In genomic region chr9:34374339-34374738, GRCh38 we compare ENCODE assay signal across 30 cellular contexts. TPM values are rescaled to one million over a fixed set of nuclear protein-coding genes. Genes with fewer than 3 reads are reported as not detected.
DNase-seq lines count a peak whose midpoint lies in the region; ATAC-seq, FAIRE-seq and TF ChIP-seq lines count a peak whose summit lies in the region.
"Had no signal": no experiment of that assay in that cellular context is flagged by ENCODE, and none has a peak within 500 bp of the region (broad histone marks: within the 10 kb centered on the region; RNA-seq: fewer than 3 reads in every experiment).

No MANE protein-coding gene starts in this region.

- H3K9me3 ChIP-seq in HepG2 (ENCODE audit: low read length) (no peaks in the 10 kb centered on the region), A673 (ENCODE audit: low read depth, low read length, poor library complexity, severe bottlenecking) (no peaks in the 10 kb centered on the region)
- H3K9me3 ChIP-seq: pancreas, right atrium auricular region, thyroid gland had no signal

- H3K9me3 Mint-ChIP-seq in WTC11 = no peaks in the 10 kb centered on the region
- H3K9me3 Mint-ChIP-seq: activated naive CD8-positive, alpha-beta T cell treated with anti-CD3 and anti-CD28 coated beads, Interleukin-2, amount 50 U/mL, for 24 hours; activated T-cell treated with anti-CD3 and anti-CD28 coated beads, Interleukin-2, amount 50 U/mL, for 72 hours; central memory CD8-positive, alpha-beta T cell; immature natural killer cell; neural crest cell; stimulated activated naive CD8-positive, alpha-beta T cell treated with anti-CD3 and anti-CD28 coated beads, Interleukin-15, amount 100 ng/mL, for 72 hours had no signal

- TF ChIP-seq RAD21 in HepG2 (CRISPR knock-in tag; IDR thresholded peaks at IDR 0.05) = no peak

- intact Hi-C loops in HepG2 (cut with micrococcal nuclease; ENCODE audit: unreplicated experiment) (no loop called here), A673 (cut with micrococcal nuclease; ENCODE audit: unreplicated experiment) (no loop called here)

- DNase-seq in WTC11 (ENCODE audit: low spot score) (no peak), HepG2 (ENCODE audit: low spot score) (no peak), A673 (ENCODE audit: low spot score) (no peak), HT-29 (ENCODE audit: low spot score) (no peak), dermis blood vessel endothelial cell (no peak)
- DNase-seq: activated CD4-positive, alpha-beta T cell treated with anti-CD3 and anti-CD28 coated beads, Interleukin-2, amount 50 U/mL, for 1 hour; activated CD4-positive, CD25-positive, alpha-beta regulatory T cell; activated CD8-positive, alpha-beta memory T cell treated with anti-CD3 and anti-CD28 coated beads, Interleukin-2, amount 10 ng/mL, durations not matched to agents 7 days and 5 days; activated naive CD4-positive, alpha-beta T cell; activated naive CD8-positive, alpha-beta T cell treated with anti-CD3 and anti-CD28 coated beads, Interleukin-2, amount 50 U/mL, for 24 hours; activated T-cell treated with anti-CD3 and anti-CD28 coated beads, Interleukin-2, amount 50 U/mL, for 72 hours; GDM1; immature natural killer cell; left cardiac atrium; NCI-H1092; NCI-H1694; stimulated activated naive CD8-positive, alpha-beta T cell treated with anti-CD3 and anti-CD28 coated beads, Interleukin-15, amount 100 ng/mL, for 72 hours; thyroid gland had no signal

- H3K79me2 ChIP-seq in HepG2 (ENCODE audit: insufficient read depth, low read length) = peaks cover 22% of the 10 kb centered on the region

- TF ChIP-seq POLR2A in HepG2 (IDR thresholded peaks at IDR 0.05; ENCODE audit: insufficient read depth in 1 of 2, low read depth in 2 of 2, low read length in 2 of 2) = no peak

- H4K20me1 ChIP-seq in HepG2 (ENCODE audit: insufficient read depth, low read length) = no peaks in the 10 kb centered on the region

- H3K27ac ChIP-seq in HepG2 (ENCODE audit: extremely low read length, insufficient read depth, low read length) (peak overlapping the region; percentile 85), rectal smooth muscle tissue (ENCODE audit: low read depth, low read length) (no peak overlapping the region), A673 (ENCODE audit: low read depth, low read length, poor library complexity, severe bottlenecking) (no peak overlapping the region)
- H3K27ac ChIP-seq: right atrium auricular region, RWPE1, thyroid gland had no signal

- 68% methylated on average over 3 of the region's 3 CpGs for WGBS in HepG2 (ENCODE audit: low lambda C conversion rate)

- CTCF ChIA-PET in WTC11 (lab: Charles Lee) = interaction anchor here (0.9 to 7.9 kb wide), 6 partner anchors 24 to 217 kb away, joined by 3 to 168 read pairs (median 10); no protein-coding TSS in a partner anchor
- CTCF ChIA-PET in HepG2 (lab: Yijun Ruan, JAX; ENCODE audit: low intra/inter-chr PET ratio, low total read pairs) = interaction anchor here (7.2 kb wide), 1 partner anchor 42 kb away, joined by 143 read pairs; the partner anchor contains the start of genes KIF24 and NUDT2
- CTCF ChIA-PET in A673 (lab: Charles Lee) = no interaction called here

- in situ Hi-C loops in HepG2 (cut with HindIII; ENCODE audit: extremely low pct_ligation_motif_present, low pct_unique_long_range_greater_than_20kb) = no loop called here

- BruUV-seq in HepG2 (replicated peaks; lab: Mats Ljungman, UMichigan) (no TSS peak), A673 (replicated peaks; lab: Mats Ljungman, UMichigan) (no TSS peak)

- H3K36me3 ChIP-seq in HepG2 (replicated peaks in 1 of 2; ENCODE audit: control insufficient read depth in 1 of 2, insufficient read depth in 2 of 2, low read length in 2 of 2) = peaks cover 21 to 31% of the 10 kb centered on the region in 2 experiments
- peaks cover 9% of the 10 kb centered on the region for H3K36me3 ChIP-seq in rectal smooth muscle tissue (ENCODE audit: control insufficient read depth, insufficient read depth, low read length)
- no peaks in the 10 kb centered on the region for H3K36me3 ChIP-seq in A673 (ENCODE audit: insufficient read depth, low read length, poor library complexity, severe bottlenecking)
- H3K36me3 ChIP-seq: right atrium auricular region, thyroid gland had no signal

- H3K36me3 Mint-ChIP-seq in WTC11 = peaks cover 19% of the 10 kb centered on the region

- H3K27me3 Mint-ChIP-seq in WTC11 (ENCODE audit: low read depth) = peaks cover 12% of the 10 kb centered on the region
- H3K27me3 Mint-ChIP-seq: activated CD8-positive, alpha-beta memory T cell treated with anti-CD3 and anti-CD28 coated beads, Interleukin-2, amount 10 ng/mL, durations not matched to agents 7 days and 5 days; activated naive CD8-positive, alpha-beta T cell treated with anti-CD3 and anti-CD28 coated beads, Interleukin-2, amount 50 U/mL, for 24 hours; central memory CD8-positive, alpha-beta T cell had no signal

- peak overlapping the region in 2 of 3 experiments; percentile 18 to 79; a peak in 2 of 6 replicates for H3K4me3 ChIP-seq in HepG2 (replicated peaks in 1 of 3; ENCODE audit: insufficient read depth in 1 of 3, low read depth in 2 of 3, low read length in 3 of 3)
- H3K4me3 ChIP-seq in rectal smooth muscle tissue (ENCODE audit: low read length) = peak overlapping the region; percentile 28
- no peak overlapping the region for H3K4me3 ChIP-seq in A673 (ENCODE audit: low read depth, low read length, poor library complexity, severe bottlenecking)
- H3K4me3 ChIP-seq: K562, right atrium auricular region, thyroid gland had no signal

- H3K4me2 ChIP-seq in HepG2 (ENCODE audit: low read depth, low read length) = peak overlapping the region; percentile 99

- FAIRE-seq in HepG2 (lab: Jason Lieb, UNC) = no peak
- FAIRE-seq: astrocyte, endothelial cell of umbilical vein, HTR-8/SVneo, K562 had no signal

- H2AFZ ChIP-seq in HepG2 (ENCODE audit: low read length) = no peak overlapping the region

- H3K27ac Mint-ChIP-seq in WTC11 = peak overlapping the region; percentile 27; the same call in 1 of the 2 replicates
- H3K27ac Mint-ChIP-seq: activated CD8-positive, alpha-beta memory T cell treated with anti-CD3 and anti-CD28 coated beads, Interleukin-2, amount 10 ng/mL, durations not matched to agents 7 days and 5 days; activated naive CD8-positive, alpha-beta T cell treated with anti-CD3 and anti-CD28 coated beads, Interleukin-2, amount 50 U/mL, for 24 hours; activated T-cell treated with anti-CD3 and anti-CD28 coated beads, Interleukin-2, amount 50 U/mL, for 72 hours; CD14-positive monocyte; stimulated activated naive CD8-positive, alpha-beta T cell treated with anti-CD3 and anti-CD28 coated beads, Interleukin-15, amount 100 ng/mL, for 72 hours had no signal

- H3K4me1 Mint-ChIP-seq in WTC11 = peaks cover 26% of the 10 kb centered on the region

- POLR2A ChIA-PET in WTC11 (lab: Charles Lee) (interaction anchor here (0.7 to 1.2 kb wide), 3 partner anchors 40 to 125 kb away, joined by 4 to 5 read pairs (median 4); no protein-coding TSS in a partner anchor), HepG2 (lab: Yijun Ruan, JAX) (interaction anchor here (0.8 to 9.2 kb wide), 8 partner anchors 9 to 195 kb away, joined by 3 to 162 read pairs (median 14); partner anchors contain the start of gene UBAP1), A673 (lab: Charles Lee; ENCODE audit: low non-redundant PET) (no interaction called here)

- TF ChIP-seq EP300 in HepG2 (IDR thresholded peaks at IDR 0.05; ENCODE audit: low read depth in 2 of 2, low read length in 2 of 2) (no peak), HepG2 (CRISPR knock-in tag; IDR thresholded peaks at IDR 0.05; ENCODE audit: borderline replicate concordance) (no peak)

- ATAC-seq in WTC11 (no peak), HepG2 (no peak), HG03196 (IDR thresholded peaks at IDR 0.05; ENCODE audit: unreplicated experiment) (no peak)
- ATAC-seq: activated CD8-positive, alpha-beta memory T cell treated with anti-CD3 and anti-CD28 coated beads, Interleukin-2, amount 10 ng/mL, durations not matched to agents 7 days and 5 days; activated naive CD8-positive, alpha-beta T cell treated with anti-CD3 and anti-CD28 coated beads, Interleukin-2, amount 50 U/mL, for 24 hours; activated T-cell treated with anti-CD3 and anti-CD28 coated beads, Interleukin-2, amount 50 U/mL, for 72 hours; K562; left cardiac atrium; stimulated activated naive CD8-positive, alpha-beta T cell treated with anti-CD3 and anti-CD28 coated beads, Interleukin-15, amount 100 ng/mL, for 72 hours had no signal

- H3K27me3 ChIP-seq in HepG2 (ENCODE audit: control insufficient read depth in 1 of 2, insufficient read depth in 2 of 2, low read length in 2 of 2) (no peaks in the 10 kb centered on the region; a peak in 1 of 5 replicates), rectal smooth muscle tissue (ENCODE audit: control insufficient read depth, insufficient read depth, low read length) (no peaks in the 10 kb centered on the region), A673 (replicated peaks; ENCODE audit: insufficient read depth, low read depth, low read length, poor library complexity) (no peaks in the 10 kb centered on the region)
- H3K27me3 ChIP-seq: pancreas, right atrium auricular region, thyroid gland had no signal

- H3K4me1 ChIP-seq in HepG2 (ENCODE audit: insufficient read depth, low read length) (peaks cover 39% of the 10 kb centered on the region), rectal smooth muscle tissue (ENCODE audit: control insufficient read depth, insufficient read depth, low read length) (peaks cover 12% of the 10 kb centered on the region), A673 (ENCODE audit: insufficient read depth, low read length, poor library complexity, severe bottlenecking) (peaks cover 19% of the 10 kb centered on the region)

- no peak overlapping the region for H3K4me3 Mint-ChIP-seq in WTC11
- H3K4me3 Mint-ChIP-seq: activated CD8-positive, alpha-beta memory T cell treated with anti-CD3 and anti-CD28 coated beads, Interleukin-2, amount 10 ng/mL, durations not matched to agents 7 days and 5 days; activated naive CD8-positive, alpha-beta T cell treated with anti-CD3 and anti-CD28 coated beads, Interleukin-2, amount 50 U/mL, for 24 hours; activated T-cell treated with anti-CD3 and anti-CD28 coated beads, Interleukin-2, amount 50 U/mL, for 72 hours; central memory CD8-positive, alpha-beta T cell; immature natural killer cell; stimulated activated naive CD8-positive, alpha-beta T cell treated with anti-CD3 and anti-CD28 coated beads, Interleukin-15, amount 100 ng/mL, for 72 hours had no signal

- no peak for TF ChIP-seq CTCF in WTC11 (IDR thresholded peaks at IDR 0.05)
- no peak for TF ChIP-seq CTCF in HepG2 (CRISPR knock-in tag; IDR thresholded peaks at IDR 0.05)
- no peak for TF ChIP-seq CTCF in A673 (conservative IDR thresholded peaks at IDR 0.05; ENCODE audit: low read depth, low read length)

- peak overlapping the region; percentile 54 for H3K9ac ChIP-seq in HepG2 (ENCODE audit: insufficient read depth, low read depth, low read length)
- H3K9ac ChIP-seq in rectal smooth muscle tissue (ENCODE audit: low read length) = no peak overlapping the region

RNA-seq across cellular contexts. Expression of gene MYORG, which starts 2.4 kb away (rescaled TPM):
- total RNA-seq in WTC11 (2021) (9.3 to 18.9 TPM (median 9.7 TPM) in 3 replicates), HepG2 (2016; rRNA removed; fragmentation: Illumina TruSeq; extraction: Trizol) (14.3 and 22.4 TPM in 2 replicates), A673 (2021) (7.8 and 7.9 TPM in 2 replicates), dermis blood vessel endothelial cell (4.9 and 8.0 TPM in 2 replicates)
- total RNA-seq in HepG2 (2016; cell fraction: cytosol; rRNA removed; fragmentation: Illumina TruSeq; extraction: Trizol; ENCODE audit: low read depth) = 1.7 and 2.0 TPM in 2 replicates
- 12.6 and 22.5 TPM in 2 replicates for total RNA-seq in HepG2 (2016; cell fraction: insoluble cytoplasmic fraction; rRNA removed; fragmentation: Illumina TruSeq; extraction: Trizol)
- total RNA-seq in HepG2 (2016; cell fraction: membrane; rRNA removed; fragmentation: Illumina TruSeq; extraction: Trizol) = 9.5 and 9.9 TPM in 2 replicates
- total RNA-seq in HepG2 (2016; cell fraction: nucleus; rRNA removed; fragmentation: Illumina TruSeq; extraction: Trizol) = 28.9 and 34.2 TPM in 2 replicates
- polyA plus RNA-seq in HepG2 (2011; rRNA removed) = 11.1 and 11.9 TPM in 2 replicates
- 12.3 and 12.9 TPM in 2 replicates for polyA plus RNA-seq in HepG2 (2011; cell fraction: cytosol; rRNA removed)
- polyA plus RNA-seq in HepG2 (2011; cell fraction: nucleus; rRNA removed) = 10.1 and 11.3 TPM in 2 replicates
- polyA plus RNA-seq in HepG2 (2012) = 29.5 and 34.5 TPM in 2 replicates
- 1.9 and 2.0 TPM in 2 replicates for polyA plus RNA-seq in HepG2 (2016; cell fraction: cytosol; fragmentation: Illumina TruSeq; extraction: Trizol; ENCODE audit: low read depth)
- polyA plus RNA-seq in HepG2 (2016; cell fraction: insoluble cytoplasmic fraction; fragmentation: Illumina TruSeq; extraction: Trizol; ENCODE audit: low read depth) = 14.7 and 17.6 TPM in 2 replicates
- 4.6 and 5.0 TPM in 2 replicates for polyA plus RNA-seq in HepG2 (2016; cell fraction: membrane; fragmentation: Illumina TruSeq; extraction: Trizol; ENCODE audit: low read depth)
- polyA plus RNA-seq in HepG2 (2016; cell fraction: nucleus; fragmentation: Illumina TruSeq; extraction: Trizol; ENCODE audit: insufficient read depth, low read depth) = 47.4 and 50.2 TPM in 2 replicates
- polyA minus RNA-seq in HepG2 (2011; rRNA and poly(A)+ RNA removed; ENCODE audit: low replicate concordance) = 4.7 and 30.4 TPM in 2 replicates
- 24.9 and 26.6 TPM in 2 replicates for polyA minus RNA-seq in HepG2 (2011; cell fraction: cytosol; rRNA and poly(A)+ RNA removed)
- 5.0 and 6.7 TPM in 2 replicates for polyA minus RNA-seq in HepG2 (2011; cell fraction: nucleus; rRNA and poly(A)+ RNA removed)
- total RNA-seq in HT-29 (2014; rRNA removed; shearing (Covaris generic)) = 26.5 and 29.5 TPM in 2 replicates

RNA-seq across cellular contexts. Expression of gene NUDT2, which starts 45.0 kb away (rescaled TPM):
- 17.3 to 18.3 TPM (median 17.8 TPM) in 3 replicates for total RNA-seq in WTC11 (2021)
- total RNA-seq in HepG2 (2016; rRNA removed; fragmentation: Illumina TruSeq; extraction: Trizol) = 19.9 and 28.0 TPM in 2 replicates
- 10.3 and 10.9 TPM in 2 replicates for total RNA-seq in HepG2 (2016; cell fraction: cytosol; rRNA removed; fragmentation: Illumina TruSeq; extraction: Trizol; ENCODE audit: low read depth)
- total RNA-seq in HepG2 (2016; cell fraction: insoluble cytoplasmic fraction; rRNA removed; fragmentation: Illumina TruSeq; extraction: Trizol) = 19.3 and 30.3 TPM in 2 replicates
- total RNA-seq in HepG2 (2016; cell fraction: membrane; rRNA removed; fragmentation: Illumina TruSeq; extraction: Trizol) = 15.4 and 16.7 TPM in 2 replicates
- 7.0 and 9.3 TPM in 2 replicates for total RNA-seq in HepG2 (2016; cell fraction: nucleus; rRNA removed; fragmentation: Illumina TruSeq; extraction: Trizol)
- polyA plus RNA-seq in HepG2 (2011; rRNA removed) = 19.9 and 24.6 TPM in 2 replicates
- 24.3 and 27.3 TPM in 2 replicates for polyA plus RNA-seq in HepG2 (2011; cell fraction: cytosol; rRNA removed)
- 6.9 and 7.0 TPM in 2 replicates for polyA plus RNA-seq in HepG2 (2011; cell fraction: nucleus; rRNA removed)
- polyA plus RNA-seq in HepG2 (2012) = 11.3 and 13.8 TPM in 2 replicates
- polyA plus RNA-seq in HepG2 (2016; cell fraction: cytosol; fragmentation: Illumina TruSeq; extraction: Trizol; ENCODE audit: low read depth) = 7.8 and 8.4 TPM in 2 replicates
- polyA plus RNA-seq in HepG2 (2016; cell fraction: insoluble cytoplasmic fraction; fragmentation: Illumina TruSeq; extraction: Trizol; ENCODE audit: low read depth) = 22.0 and 27.3 TPM in 2 replicates
- 11.0 and 15.4 TPM in 2 replicates for polyA plus RNA-seq in HepG2 (2016; cell fraction: membrane; fragmentation: Illumina TruSeq; extraction: Trizol; ENCODE audit: low read depth)
- polyA plus RNA-seq in HepG2 (2016; cell fraction: nucleus; fragmentation: Illumina TruSeq; extraction: Trizol; ENCODE audit: insufficient read depth, low read depth) = 13.5 and 15.5 TPM in 2 replicates
- 12.3 and 17.3 TPM in 2 replicates for polyA minus RNA-seq in HepG2 (2011; rRNA and poly(A)+ RNA removed; ENCODE audit: low replicate concordance)
- polyA minus RNA-seq in HepG2 (2011; cell fraction: cytosol; rRNA and poly(A)+ RNA removed) = 3.1 and 4.8 TPM in 2 replicates
- 3.5 and 5.1 TPM in 2 replicates for polyA minus RNA-seq in HepG2 (2011; cell fraction: nucleus; rRNA and poly(A)+ RNA removed)
- total RNA-seq in A673 (2021) = 19.1 and 25.3 TPM in 2 replicates
- 15.9 and 16.4 TPM in 2 replicates for total RNA-seq in HT-29 (2014; rRNA removed; shearing (Covaris generic))
- total RNA-seq in dermis blood vessel endothelial cell = 24.7 and 61.9 TPM in 2 replicates

RNA-seq across cellular contexts. Expression of gene KIF24, which starts 45.3 kb away (rescaled TPM):
- total RNA-seq in WTC11 (2021) = 3.8 to 4.5 TPM (median 4.3 TPM) in 3 replicates
- total RNA-seq in HepG2 (2016; rRNA removed; fragmentation: Illumina TruSeq; extraction: Trizol) = 2.8 and 3.0 TPM in 2 replicates
- 0.61 and 0.79 TPM in 2 replicates for total RNA-seq in HepG2 (2016; cell fraction: cytosol; rRNA removed; fragmentation: Illumina TruSeq; extraction: Trizol; ENCODE audit: low read depth)
- total RNA-seq in HepG2 (2016; cell fraction: insoluble cytoplasmic fraction; rRNA removed; fragmentation: Illumina TruSeq; extraction: Trizol) = 2.9 and 3.1 TPM in 2 replicates
- total RNA-seq in HepG2 (2016; cell fraction: membrane; rRNA removed; fragmentation: Illumina TruSeq; extraction: Trizol) = 0.96 and 1.1 TPM in 2 replicates
- total RNA-seq in HepG2 (2016; cell fraction: nucleus; rRNA removed; fragmentation: Illumina TruSeq; extraction: Trizol) = 4.0 and 4.2 TPM in 2 replicates
- polyA plus RNA-seq in HepG2 (2011; rRNA removed) = 1.1 TPM in 2 replicates
- 0.53 and 0.70 TPM in 2 replicates for polyA plus RNA-seq in HepG2 (2011; cell fraction: cytosol; rRNA removed)
- polyA plus RNA-seq in HepG2 (2011; cell fraction: nucleus; rRNA removed) = 1.7 and 1.9 TPM in 2 replicates
- 0.40 and 0.67 TPM in 2 replicates for polyA plus RNA-seq in HepG2 (2012)
- polyA plus RNA-seq in HepG2 (2016; cell fraction: cytosol; fragmentation: Illumina TruSeq; extraction: Trizol; ENCODE audit: low read depth) = 0.29 and 0.34 TPM in 2 replicates
- polyA plus RNA-seq in HepG2 (2016; cell fraction: insoluble cytoplasmic fraction; fragmentation: Illumina TruSeq; extraction: Trizol; ENCODE audit: low read depth) = 1.7 and 2.2 TPM in 2 replicates
- polyA plus RNA-seq in HepG2 (2016; cell fraction: membrane; fragmentation: Illumina TruSeq; extraction: Trizol; ENCODE audit: low read depth) = 0.55 and 0.58 TPM in 2 replicates
- polyA plus RNA-seq in HepG2 (2016; cell fraction: nucleus; fragmentation: Illumina TruSeq; extraction: Trizol; ENCODE audit: insufficient read depth, low read depth) = 3.6 and 4.2 TPM in 2 replicates
- polyA minus RNA-seq in HepG2 (2011; rRNA and poly(A)+ RNA removed; ENCODE audit: low replicate concordance) = 2.8 and 24.8 TPM in 2 replicates
- 0.89 and 1.1 TPM in 2 replicates for polyA minus RNA-seq in HepG2 (2011; cell fraction: cytosol; rRNA and poly(A)+ RNA removed)
- polyA minus RNA-seq in HepG2 (2011; cell fraction: nucleus; rRNA and poly(A)+ RNA removed) = 2.9 and 4.0 TPM in 2 replicates
- total RNA-seq in A673 (2021) = 10.6 and 11.6 TPM in 2 replicates
- 8.0 and 8.4 TPM in 2 replicates for total RNA-seq in HT-29 (2014; rRNA removed; shearing (Covaris generic))
- 1.0 and 5.6 TPM in 2 replicates for total RNA-seq in dermis blood vessel endothelial cell

Comparison
In these comparisons a context has a peak if more than half of its experiments do, and no peak if none do; other contexts are left out.
1. Of the 50 proteins assayed by ChIP-seq in both HepG2 and WTC11: peak only in HepG2: FOXK1; only in WTC11: none; in both: none; in neither: 49.